14 cellular contexts compared by ENCODE assay signal in the genomic region with DNA sequence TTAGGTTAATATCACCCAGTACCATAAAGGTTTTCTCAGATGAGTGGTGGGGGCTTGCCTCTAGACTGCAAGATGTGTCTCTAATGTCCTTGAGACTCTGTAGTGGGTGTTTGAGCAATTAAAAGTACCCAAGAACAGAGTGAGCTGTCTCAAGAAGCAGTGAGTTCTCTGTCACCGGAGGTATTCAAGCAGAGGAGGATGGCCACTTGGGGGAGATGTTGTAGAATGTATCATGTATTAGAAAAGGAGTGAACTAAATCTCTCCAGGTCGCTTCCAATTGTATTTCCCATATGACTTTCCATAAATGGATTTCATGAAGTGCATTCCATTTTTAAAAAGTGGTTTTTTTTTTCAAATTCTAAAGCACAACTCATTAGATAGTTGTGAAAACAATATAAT. TPM values are rescaled to one million over a fixed set of nuclear protein-coding genes. Genes with fewer than 3 reads are reported as not detected.
DNase-seq lines count a peak whose midpoint lies in the region; ATAC-seq, FAIRE-seq and TF ChIP-seq lines count a peak whose summit lies in the region.
"Had no signal": no experiment of that assay in that cellular context is flagged by ENCODE, and none has a peak within 500 bp of the region (broad histone marks: within the 10 kb centered on the region; RNA-seq: fewer than 3 reads in every experiment).

No MANE protein-coding gene starts in this region.

- H4K20me1 ChIP-seq in Loucy (ENCODE audit: insufficient read depth, low read length, poor library complexity, severe bottlenecking) = no peaks in the 10 kb centered on the region
- no peaks in the 10 kb centered on the region for H4K20me1 ChIP-seq in H1 (replicated peaks in 1 of 2; ENCODE audit: control insufficient read depth in 1 of 2, insufficient read depth in 2 of 2, low read length in 2 of 2)
- no peaks in the 10 kb centered on the region for H4K20me1 ChIP-seq in osteoblast (ENCODE audit: insufficient read depth, low read length)

- POLR2A ChIA-PET in H1 (lab: Charles Lee; ENCODE audit: partially characterized antibody) = no interaction called here

- DNase-seq in DMS53 (lab: John Stamatoyannopoulos, UW) (peak; percentile 64), H1 (ENCODE audit: low read depth in 1 of 2, low spot score in 2 of 2) (no peak), osteoblast (ENCODE audit: insufficient read length, low spot score, missing footprints) (peak; percentile 39), psoas muscle (no peak)
- DNase-seq: Karpas-422 had no signal

- WGBS in H1 (ENCODE audit: extremely low coverage in 1 of 2, insufficient coverage in 1 of 2, insufficient read length in 1 of 2, insufficient replicate concordance in 2 of 2, low coverage in 1 of 2, low lambda C conversion rate in 2 of 2, missing lambda C conversion rate in 1 of 2), 2 experiments = 94% methylated on average over 2 of the region's 2 CpGs; no CpG with 5 or more reads in 1 of the 2 experiments
- WGBS in psoas muscle, 3 donors = 68 to 79% (median 78%) methylated on average over 2 of the region's 2 CpGs

- no peak overlapping the region for H2BK12ac ChIP-seq in H1 (ENCODE audit: low read depth, low read length)

- TF ChIP-seq POLR2A in H1 (IDR thresholded peaks at IDR 0.05; ENCODE audit: control extremely low read depth in 1 of 2, low read depth in 2 of 2, low read length in 2 of 2) = no peak

- no peak overlapping the region for H2BK15ac ChIP-seq in H1 (ENCODE audit: low read length)

- H3K9ac ChIP-seq in Loucy (ENCODE audit: low read depth, low read length, poor library complexity, severe bottlenecking) = no peak overlapping the region
- H3K9ac ChIP-seq in H1 (replicated peaks in 1 of 4; ENCODE audit: extremely low read depth in 1 of 4, low read depth in 3 of 4, low read length in 3 of 4) = no peak overlapping the region
- H3K9ac ChIP-seq: parathyroid adenoma had no signal

- H3K36me3 ChIP-seq in Loucy (ENCODE audit: insufficient read depth, low read length) (no peaks in the 10 kb centered on the region), H1 (ENCODE audit: control insufficient read depth in 2 of 4, insufficient read depth in 4 of 4, low read length in 3 of 4) (no peaks in the 10 kb centered on the region), osteoblast (ENCODE audit: insufficient read depth, low read length) (no peaks in the 10 kb centered on the region), psoas muscle (ENCODE audit: insufficient read depth in 1 of 2, low read depth in 1 of 2) (no peaks in the 10 kb centered on the region)
- H3K36me3 ChIP-seq: thoracic aorta had no signal

- H3K23me2 ChIP-seq in H1 (ENCODE audit: low read depth, low read length) = no peaks in the 10 kb centered on the region

- no peak overlapping the region for H4K91ac ChIP-seq in H1 (replicated peaks; ENCODE audit: insufficient read length, low read length)

- no peak overlapping the region for H2BK5ac ChIP-seq in H1 (ENCODE audit: low read depth, low read length)

- H3K4ac ChIP-seq in H1 (replicated peaks; ENCODE audit: insufficient read length, low read depth, low read length) = no peak overlapping the region

- no peak for FAIRE-seq in H1 (lab: Jason Lieb, UNC)
- FAIRE-seq: endometrium had no signal

- no peaks in the 10 kb centered on the region for H3K79me1 ChIP-seq in H1 (ENCODE audit: low read depth, low read length)

- no peak overlapping the region for H3K23ac ChIP-seq in H1 (ENCODE audit: insufficient read length)

- no peak for TF ChIP-seq EP300 in H1 (IDR thresholded peaks at IDR 0.05; ENCODE audit: borderline replicate concordance in 1 of 2, low read depth in 2 of 2, low read length in 2 of 2)

- intact Hi-C loops in psoas muscle (cut with DNase I) = no loop called here

- H3K27ac ChIP-seq in H1 (ENCODE audit: low read depth, low read length) = no peak overlapping the region
- H3K27ac ChIP-seq in osteoblast (ENCODE audit: low read depth, low read length) = no peak overlapping the region
- no peak overlapping the region for H3K27ac ChIP-seq in psoas muscle
- H3K27ac ChIP-seq: parathyroid adenoma, thoracic aorta had no signal

- CTCF ChIA-PET in H1 (lab: Charles Lee; ENCODE audit: partially characterized antibody) = interaction anchor here (4.6 to 5.9 kb wide), 2 partner anchors 12 to 13 kb away, joined by 35 to 47 read pairs; no protein-coding TSS in a partner anchor

- H3K4me2 ChIP-seq in Loucy (ENCODE audit: low read depth, low read length, poor library complexity, severe bottlenecking) (no peak overlapping the region), H1 (ENCODE audit: insufficient read depth in 1 of 2, low read depth in 2 of 2, low read length in 2 of 2) (no peak overlapping the region), osteoblast (ENCODE audit: insufficient read depth, low read length) (no peak overlapping the region)

- no peak overlapping the region for H3K18ac ChIP-seq in H1 (ENCODE audit: extremely low read depth, low read length)

- ATAC-seq in GM21526 (IDR thresholded peaks at IDR 0.05; ENCODE audit: low FRiP score, unreplicated experiment) = no peak
- ATAC-seq in GM18907 (IDR thresholded peaks at IDR 0.05; ENCODE audit: unreplicated experiment) = no peak
- no peak for ATAC-seq in psoas muscle
- ATAC-seq in GM18517 (IDR thresholded peaks at IDR 0.05; ENCODE audit: unreplicated experiment) = no peak

- no peaks in the 10 kb centered on the region for H3K9me3 ChIP-seq in Loucy (ENCODE audit: insufficient read depth, low read depth, low read length)
- H3K9me3 ChIP-seq in H1 (ENCODE audit: insufficient read depth in 2 of 2, low read depth in 1 of 2, low read length in 1 of 2) = no peaks in the 10 kb centered on the region
- H3K9me3 ChIP-seq in osteoblast (ENCODE audit: low read depth, low read length) = no peaks in the 10 kb centered on the region
- no peaks in the 10 kb centered on the region for H3K9me3 ChIP-seq in psoas muscle
- H3K9me3 ChIP-seq: thoracic aorta had no signal

- H3K4me3 ChIP-seq in Loucy (ENCODE audit: low read length, poor library complexity, severe bottlenecking) = no peak overlapping the region
- H3K4me3 ChIP-seq in H1 (ENCODE audit: extremely low read depth in 1 of 4, insufficient read depth in 2 of 4, low read depth in 3 of 4, low read length in 4 of 4) = no peak overlapping the region
- H3K4me3 ChIP-seq in osteoblast (ENCODE audit: insufficient read depth, low read length) = no peak overlapping the region
- no peak overlapping the region for H3K4me3 ChIP-seq in psoas muscle
- H3K4me3 ChIP-seq: thoracic aorta had no signal

- peak; percentile 55 for TF ChIP-seq CTCF in Loucy (conservative IDR thresholded peaks at IDR 0.05; ENCODE audit: low read length)
- peak in 2 of 3 experiments; percentile 2 to 27; a peak in 3 of 4 replicates for TF ChIP-seq CTCF in H1 (IDR thresholded peaks at IDR 0.05; ENCODE audit: control extremely low read depth in 1 of 3, insufficient read depth in 1 of 3, low read depth in 1 of 3, low read length in 3 of 3)
- TF ChIP-seq CTCF in osteoblast (IDR thresholded peaks at IDR 0.05; ENCODE audit: extremely low read depth, low read depth, low read length) = no peak
- TF ChIP-seq CTCF in psoas muscle (IDR thresholded peaks at IDR 0.05) = no peak

- H2BK20ac ChIP-seq in H1 (ENCODE audit: low read length) = no peak overlapping the region

- H3K4me1 ChIP-seq in Loucy (ENCODE audit: insufficient read depth, low read length, poor library complexity, severe bottlenecking) (no peaks in the 10 kb centered on the region), H1 (replicated peaks in 1 of 4; ENCODE audit: control insufficient read depth in 3 of 4, insufficient read depth in 4 of 4, low read length in 3 of 4) (no peaks in the 10 kb centered on the region), osteoblast (ENCODE audit: insufficient read depth, low read length) (no peaks in the 10 kb centered on the region), psoas muscle (no peaks in the 10 kb centered on the region)
- H3K4me1 ChIP-seq: parathyroid adenoma had no signal

- no peaks in the 10 kb centered on the region for H3K79me2 ChIP-seq in Loucy (ENCODE audit: insufficient read depth, low read length)
- no peaks in the 10 kb centered on the region for H3K79me2 ChIP-seq in H1 (ENCODE audit: control insufficient read depth in 1 of 2, insufficient read depth in 2 of 2, low read length in 2 of 2)
- no peaks in the 10 kb centered on the region for H3K79me2 ChIP-seq in osteoblast (ENCODE audit: insufficient read depth, low read length)
- H3K79me2 ChIP-seq: parathyroid adenoma had no signal

- TF ChIP-seq RAD21 in H1 (IDR thresholded peaks at IDR 0.05 in 1 of 2, conservative IDR thresholded peaks at IDR 0.05 in 1 of 2; ENCODE audit: low read depth in 2 of 2, low read length in 2 of 2) = peak; percentile 9 to 13; a peak in 1 of 4 replicates

- no peak overlapping the region for H4K5ac ChIP-seq in H1 (ENCODE audit: insufficient read length, low read depth, low read length)

- no peaks in the 10 kb centered on the region for H3K27me3 ChIP-seq in Loucy (ENCODE audit: insufficient read depth, low read length, poor library complexity, severe bottlenecking)
- no peaks in the 10 kb centered on the region for H3K27me3 ChIP-seq in H1 (replicated peaks in 1 of 4; ENCODE audit: control insufficient read depth in 3 of 4, extremely low read depth in 1 of 4, insufficient read depth in 3 of 4, low read length in 3 of 4)
- H3K27me3 ChIP-seq in osteoblast (ENCODE audit: insufficient read depth, low read length) = no peaks in the 10 kb centered on the region
- H3K27me3 ChIP-seq in psoas muscle (ENCODE audit: insufficient read depth in 3 of 3, low read length in 2 of 3) = no peaks in the 10 kb centered on the region

- no peak overlapping the region for H2BK120ac ChIP-seq in H1 (replicated peaks; ENCODE audit: low read depth, low read length)

- H3K14ac ChIP-seq in H1 (ENCODE audit: insufficient read length) = no peak overlapping the region

- no peaks in the 10 kb centered on the region for H3F3A ChIP-seq in Loucy (ENCODE audit: low read depth)

- H2AK5ac ChIP-seq in H1 (ENCODE audit: low read depth, low read length) = no peak overlapping the region

- H2AFZ ChIP-seq in Loucy (ENCODE audit: low read length) (no peak overlapping the region), H1 (ENCODE audit: low read length) (no peak overlapping the region), osteoblast (ENCODE audit: low read length) (no peak overlapping the region)
- H2AFZ ChIP-seq: parathyroid adenoma had no signal

- H3K9me2 ChIP-seq in Loucy (replicated peaks; ENCODE audit: low read depth, low read length) = no peaks in the 10 kb centered on the region

- no peak overlapping the region for H3K56ac ChIP-seq in H1 (replicated peaks; ENCODE audit: insufficient read length, low read depth, low read length)

- no peak overlapping the region for H4K8ac ChIP-seq in H1 (ENCODE audit: extremely low read depth, insufficient read depth, low read length)

RNA-seq across cellular contexts. Expression of gene SLC17A8, which starts 35.0 kb away (rescaled TPM):
- 0.11 and 0.30 TPM in 2 replicates for total RNA-seq in H1 (2021; fragmentation: NEBNext Ultra II Directional; extraction: Animal tissue kit (Norgen Biotek cat#: 25700))
- polyA plus RNA-seq in H1 (2011; rRNA removed) (0.05 and 0.14 TPM in 2 replicates), psoas muscle (under 1 TPM in 1 of 3 donors, not detected in 2; 0.08 TPM)
- polyA plus RNA-seq in H1 (2011; cell fraction: cytosol; rRNA removed) = 0.03 TPM
- not detected for polyA plus RNA-seq in H1 (2011; cell fraction: nucleus; rRNA removed)
- 0.12 to 0.14 TPM in 2 of 4 replicates, not detected in the others for polyA plus RNA-seq in H1 (2012, experiment 1 of 2)
- polyA plus RNA-seq in H1 (2012, experiment 2 of 2) = not detected
- polyA plus RNA-seq in H1 (2013, experiment 1 of 2) = 0.14 TPM
- 0.18 TPM for polyA plus RNA-seq in H1 (2013, experiment 2 of 2)
- polyA minus RNA-seq in H1 (2011; rRNA and poly(A)+ RNA removed) = 0.03 and 1.0 TPM in 2 replicates
- polyA minus RNA-seq in H1 (2011; cell fraction: cytosol; rRNA and poly(A)+ RNA removed) = not detected
- polyA minus RNA-seq in H1 (2011; cell fraction: nucleus; rRNA and poly(A)+ RNA removed) = not detected
- total RNA-seq in osteoblast (not detected in 2 replicates), psoas muscle (not detected)
- total RNA-seq: kidney epithelial cell; T-helper 1 cell treated with Interleukin-12 subunit alpha and Interleukin-12 subunit beta and Interleukin-4 antibody, amounts not matched to agents 30 ng/mL and 1 ng/mL, for 36 hours; thoracic aorta had no signal

Comparison
In these comparisons a context has a peak if more than half of its experiments do, and no peak if none do; other contexts are left out.
1. DNase-seq: peak in DMS53 (single experiment) and osteoblast (single experiment); none in H1 (0 of 2) and psoas muscle (0 of 2).
2. CTCF ChIP-seq: peak in Loucy (single experiment) and H1 (2 of 3); none in osteoblast (single experiment) and psoas muscle (single experiment).